ENCODE assay signal across 18 cellular contexts in the genomic region with DNA sequence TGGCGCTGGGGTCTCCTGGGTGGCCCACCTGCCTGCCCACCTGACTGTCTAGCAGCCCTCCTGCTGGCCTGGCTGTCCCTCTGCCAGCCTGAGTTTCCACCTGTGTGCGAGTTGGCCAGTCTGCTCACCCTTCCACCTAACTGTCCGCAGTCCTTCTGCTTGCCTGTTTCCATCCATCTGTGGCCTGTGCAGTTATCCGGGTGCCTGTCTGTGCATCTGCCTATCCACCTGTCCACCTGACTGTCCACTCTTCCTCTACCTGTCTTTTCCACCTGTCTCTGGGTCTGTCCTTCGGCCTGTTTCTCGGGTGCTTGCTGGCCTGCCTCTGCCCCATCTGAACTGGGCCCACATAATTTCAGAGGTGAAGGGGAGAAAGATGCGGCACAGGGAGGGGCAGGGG. TPM values are rescaled to one million over a fixed set of nuclear protein-coding genes. Genes with fewer than 3 reads are reported as not detected.
DNase-seq lines count a peak whose midpoint lies in the region; ATAC-seq, FAIRE-seq and TF ChIP-seq lines count a peak whose summit lies in the region.
"Had no signal": no experiment of that assay in that cellular context is flagged by ENCODE, and none has a peak within 500 bp of the region (broad histone marks: within the 10 kb centered on the region; RNA-seq: fewer than 3 reads in every experiment).

No MANE protein-coding gene starts in this region.

- POLR2A ChIA-PET in K562 (lab: Yijun Ruan, JAX), result interaction anchor here (0.5 kb wide), 1 partner anchor 17 kb away, joined by 5 read pairs; no protein-coding TSS in a partner anchor

- DNase-seq in activated CD4-positive, alpha-beta T cell treated with anti-CD3 and anti-CD28 coated beads, Interleukin-2, amount 10 ng/mL, durations not matched to agents 24 days and 14 days, result no peak
- DNase-seq in activated CD4-positive, alpha-beta T cell treated with anti-CD3 and anti-CD28 coated beads, Interleukin-2, amount 50 U/mL, for 48 hours, result no peak
- DNase-seq in K562 (ENCODE audit: extremely low read depth in 1 of 4, low spot score in 3 of 4) (no peak), ACHN (no peak), SIG-M5 treated with dmso at 0.1 percent for 504 hours (lab: John Stamatoyannopoulos, UW; ENCODE audit: unreplicated experiment) (no peak)
- DNase-seq in stimulated activated effector memory CD8-positive, alpha-beta T cell treated with anti-CD3 and anti-CD28 coated beads, Interleukin-12 subunit alpha, Interleukin-12 subunit beta, amount 100 ng/mL, for 72 hours (ENCODE audit: low spot score in 2 of 2), result no peak
- DNase-seq: activated CD4-positive, alpha-beta T cell treated with anti-CD3 and anti-CD28 coated beads, Interleukin-2, amount 50 U/mL, for 1 hour; immature natural killer cell; lower lobe of right lung; occipital lobe; PC-3; stimulated activated CD4-positive, alpha-beta T cell treated with anti-CD3 and anti-CD28 coated beads, Interleukin-4, amount 100 ng/mL, for 4 hours had no signal

- TF ChIP-seq POLR2A in K562 (conservative IDR thresholded peaks at IDR 0.05), result no peak

- intact Hi-C loops in activated CD4-positive, alpha-beta T cell treated with anti-CD3 and anti-CD28 coated beads, Interleukin-2, amount 10 ng/mL, durations not matched to agents 24 days and 14 days (cut with micrococcal nuclease), result no loop called here
- intact Hi-C loops in K562 (cut with micrococcal nuclease), result no loop called here

- no peaks in the 10 kb centered on the region for H3K9me3 ChIP-seq in K562 (replicated peaks; ENCODE audit: control insufficient read depth, insufficient read depth, low read depth, low read length)
- H3K9me3 ChIP-seq in muscle layer of colon (ENCODE audit: low read length), result no peaks in the 10 kb centered on the region
- H3K9me3 ChIP-seq: colonic mucosa, lower lobe of right lung had no signal

- TF ChIP-seq EP300 in K562 (IDR thresholded peaks at IDR 0.05; ENCODE audit: low read length), result no peak

- H3K36me3 ChIP-seq in K562 (ENCODE audit: control insufficient read depth, insufficient read depth, low read length), result no peaks in the 10 kb centered on the region
- H3K36me3 ChIP-seq in muscle layer of colon (ENCODE audit: insufficient read depth, low read length), result no peaks in the 10 kb centered on the region
- H3K36me3 ChIP-seq: colonic mucosa, lower lobe of right lung had no signal

- TF ChIP-seq CTCF in K562 (IDR thresholded peaks at IDR 0.05 in 2 of 3, conservative IDR thresholded peaks at IDR 0.05 in 1 of 3; ENCODE audit: insufficient read depth in 2 of 3, low read depth in 1 of 3, low read length in 3 of 3), result no peak

- no peak for ATAC-seq in K562
- no peak for ATAC-seq in stimulated activated effector memory CD8-positive, alpha-beta T cell treated with anti-CD3 and anti-CD28 coated beads, Interleukin-12 subunit alpha, Interleukin-12 subunit beta, amount 100 ng/mL, for 72 hours
- no peak for ATAC-seq in GM21447 (IDR thresholded peaks at IDR 0.05; ENCODE audit: unreplicated experiment)
- ATAC-seq: lower lobe of right lung, PC-3, SK-N-SH treated with all-trans-retinoic acid at 6 μM for 48 hours had no signal

- peaks cover 4% of the 10 kb centered on the region for H3K4me1 Mint-ChIP-seq in activated CD4-positive, alpha-beta T cell treated with anti-CD3 and anti-CD28 coated beads, Interleukin-2, amount 10 ng/mL, durations not matched to agents 24 days and 14 days
- peaks cover 15% of the 10 kb centered on the region for H3K4me1 Mint-ChIP-seq in stimulated activated effector memory CD8-positive, alpha-beta T cell treated with anti-CD3 and anti-CD28 coated beads, Interleukin-12 subunit alpha, Interleukin-12 subunit beta, amount 100 ng/mL, for 72 hours

- no peak overlapping the region for H3K27ac Mint-ChIP-seq in activated CD4-positive, alpha-beta T cell treated with anti-CD3 and anti-CD28 coated beads, Interleukin-2, amount 10 ng/mL, durations not matched to agents 24 days and 14 days
- no peak overlapping the region for H3K27ac Mint-ChIP-seq in stimulated activated effector memory CD8-positive, alpha-beta T cell treated with anti-CD3 and anti-CD28 coated beads, Interleukin-12 subunit alpha, Interleukin-12 subunit beta, amount 100 ng/mL, for 72 hours
- H3K27ac Mint-ChIP-seq: immature natural killer cell had no signal

- no peak for TF ChIP-seq RAD21 in K562 (CRISPR knock-in tag; conservative IDR thresholded peaks at IDR 0.05 in 1 of 2, IDR thresholded peaks at IDR 0.05 in 1 of 2)

- H3K4me3 Mint-ChIP-seq in activated CD4-positive, alpha-beta T cell treated with anti-CD3 and anti-CD28 coated beads, Interleukin-2, amount 10 ng/mL, durations not matched to agents 24 days and 14 days, result peak overlapping the region; percentile 80
- H3K4me3 Mint-ChIP-seq in stimulated activated effector memory CD8-positive, alpha-beta T cell treated with anti-CD3 and anti-CD28 coated beads, Interleukin-12 subunit alpha, Interleukin-12 subunit beta, amount 100 ng/mL, for 72 hours, result peak overlapping the region; percentile 63

- H4K20me1 ChIP-seq in K562 (replicated peaks; ENCODE audit: control insufficient read depth, insufficient read depth, low read length), result peaks cover 8% of the 10 kb centered on the region

- BruUV-seq in K562 (replicated peaks; lab: Mats Ljungman, UMichigan), result TSS peak; percentile 37

- CTCF ChIA-PET in K562 (lab: Yijun Ruan, JAX; ENCODE audit: low intra/inter-chr PET ratio), result no interaction called here

- FAIRE-seq in K562 (lab: Jason Lieb, UNC), result no peak
- FAIRE-seq: A204.1, TTC549 had no signal

- H3K27me3 Mint-ChIP-seq in activated CD4-positive, alpha-beta T cell treated with anti-CD3 and anti-CD28 coated beads, Interleukin-2, amount 10 ng/mL, durations not matched to agents 24 days and 14 days, result peaks cover 40% of the 10 kb centered on the region

- H3K36me3 Mint-ChIP-seq in activated CD4-positive, alpha-beta T cell treated with anti-CD3 and anti-CD28 coated beads, Interleukin-2, amount 10 ng/mL, durations not matched to agents 24 days and 14 days (ENCODE audit: low read depth), result no peaks in the 10 kb centered on the region
- no peaks in the 10 kb centered on the region for H3K36me3 Mint-ChIP-seq in stimulated activated effector memory CD8-positive, alpha-beta T cell treated with anti-CD3 and anti-CD28 coated beads, Interleukin-12 subunit alpha, Interleukin-12 subunit beta, amount 100 ng/mL, for 72 hours
- H3K36me3 Mint-ChIP-seq: immature natural killer cell had no signal

- H3K9me1 ChIP-seq in K562 (ENCODE audit: control insufficient read depth, insufficient read depth, low read length), result no peaks in the 10 kb centered on the region

- 83% methylated on average over 7 of the region's 7 CpGs for WGBS in K562 (ENCODE audit: insufficient coverage, low coverage, missing lambda C conversion rate)

- H3K4me3 ChIP-seq in K562, result no peak overlapping the region
- peak overlapping the region; percentile 31 to 61 for H3K4me3 ChIP-seq in muscle layer of colon (ENCODE audit: low read depth in 1 of 2, low read length in 2 of 2)

- H3K27me3 ChIP-seq in K562 (ENCODE audit: control insufficient read depth in 2 of 2, insufficient read depth in 2 of 2, low read length in 2 of 2), result no peaks in the 10 kb centered on the region
- no peaks in the 10 kb centered on the region for H3K27me3 ChIP-seq in muscle layer of colon (ENCODE audit: control insufficient read depth in 1 of 2, insufficient read depth in 2 of 2, low read length in 2 of 2)
- H3K27me3 ChIP-seq: colonic mucosa had no signal

- H3K9me3 Mint-ChIP-seq in activated CD4-positive, alpha-beta T cell treated with anti-CD3 and anti-CD28 coated beads, Interleukin-2, amount 10 ng/mL, durations not matched to agents 24 days and 14 days, result no peaks in the 10 kb centered on the region
- no peaks in the 10 kb centered on the region for H3K9me3 Mint-ChIP-seq in stimulated activated effector memory CD8-positive, alpha-beta T cell treated with anti-CD3 and anti-CD28 coated beads, Interleukin-12 subunit alpha, Interleukin-12 subunit beta, amount 100 ng/mL, for 72 hours
- H3K9me3 Mint-ChIP-seq: immature natural killer cell had no signal

- in situ Hi-C loops in K562 (cut with MboI), result no loop called here
- in situ Hi-C loops in ACHN (cut with HindIII; ENCODE audit: low pct_ligation_motif_present, low pct_unique_long_range_greater_than_20kb, low sequenced_read_pairs), result loop anchor here (10.0 kb wide), 1 partner anchor 69 kb away; no protein-coding TSS in a partner anchor

- H3K79me2 ChIP-seq in K562 (ENCODE audit: control insufficient read depth, insufficient read depth, low read length), result peaks cover 7% of the 10 kb centered on the region; the same call in 2 of the 3 replicates

- no peak overlapping the region for H2AFZ ChIP-seq in K562 (ENCODE audit: low read depth, low read length)

- H3K27ac ChIP-seq in K562 (ENCODE audit: extremely low read depth, low read depth, low read length) (no peak overlapping the region), muscle layer of colon (ENCODE audit: low read depth, low read length) (peak overlapping the region; percentile 80)
- H3K27ac ChIP-seq: colonic mucosa, lower lobe of right lung had no signal

- H3K9ac ChIP-seq in K562 (ENCODE audit: insufficient read depth in 1 of 2, low read depth in 2 of 2, low read length in 2 of 2), result peak overlapping the region in 1 of 2 experiments; percentile 93; a peak in 1 of 4 replicates
- peak overlapping the region; percentile 61 for H3K9ac ChIP-seq in muscle layer of colon (ENCODE audit: low read length)

- H3K4me1 ChIP-seq in K562 (replicated peaks in 1 of 2; ENCODE audit: control insufficient read depth in 2 of 2, insufficient read depth in 2 of 2, low read length in 2 of 2), result peaks cover 13 to 35% of the 10 kb centered on the region in 2 experiments
- H3K4me1 ChIP-seq in muscle layer of colon (ENCODE audit: insufficient read depth, low read length), result peaks cover 66% of the 10 kb centered on the region

- no peak overlapping the region for H3K4me2 ChIP-seq in K562 (ENCODE audit: insufficient read depth, low read length)

RNA-seq across cellular contexts. Expression of a gene that starts 1.9 kb away (rescaled TPM):
- total RNA-seq in activated CD4-positive, alpha-beta T cell treated with anti-CD3 and anti-CD28 coated beads, Interleukin-2, amount 10 ng/mL, durations not matched to agents 24 days and 14 days, result 1.4 and 1.5 TPM in 2 replicates
- total RNA-seq in K562 (2011; cell fraction: chromatin; rRNA removed; ENCODE audit: low replicate concordance), result 4.1 and 12.8 TPM in 2 replicates
- 7.4 and 7.5 TPM in 2 replicates for total RNA-seq in K562 (2011; cell fraction: nucleolus; rRNA removed)
- total RNA-seq in K562 (2011; cell fraction: nucleoplasm; rRNA removed), result 4.4 and 4.6 TPM in 2 replicates
- total RNA-seq in K562 (2014; rRNA removed), result 1.6 and 1.8 TPM in 2 replicates
- 0.64 and 0.76 TPM in 2 replicates for total RNA-seq in K562 (2014; rRNA removed; fragmentation: Illumina TruSeq; extraction: Trizol)
- 0.72 and 0.79 TPM in 2 replicates for total RNA-seq in K562 (2015; rRNA removed; fragmentation: Illumina TruSeq; extraction: Trizol)
- 3.8 and 4.1 TPM in 2 replicates for total RNA-seq in K562 (2021)
- 0.79 and 1.7 TPM in 2 replicates for polyA plus RNA-seq in K562 (2011; rRNA removed)
- 1.1 and 1.3 TPM in 2 replicates for polyA plus RNA-seq in K562 (2011; cell fraction: cytosol; rRNA removed)
- 6.3 and 9.8 TPM in 2 replicates for polyA plus RNA-seq in K562 (2011; cell fraction: nucleus; rRNA removed)
- 2.5 and 4.6 TPM in 2 replicates for polyA plus RNA-seq in K562 (2012)
- 3.5 and 3.8 TPM in 2 replicates for polyA plus RNA-seq in K562 (2014; fragmentation: Illumina TruSeq; extraction: Trizol)
- under 1 TPM; 0.07 to 0.27 TPM for polyA plus RNA-seq in K562 (2014; fragmentation: Nextera tagmentation; extraction: Ambion mirVana)
- 3.4 and 3.7 TPM in 2 replicates for polyA plus RNA-seq in K562 (2014; rRNA removed)
- polyA minus RNA-seq in K562 (2011; rRNA and poly(A)+ RNA removed), result 0.42 and 0.49 TPM in 2 replicates
- polyA minus RNA-seq in K562 (2011; cell fraction: cytosol; rRNA and poly(A)+ RNA removed), result 1.0 TPM in 2 replicates
- 3.6 and 3.7 TPM in 2 replicates for polyA minus RNA-seq in K562 (2011; cell fraction: nucleus; rRNA and poly(A)+ RNA removed)
- polyA plus RNA-seq: immature natural killer cell had no signal
